Comparison of ENCODE assay signal across 8 cellular contexts in the genomic region with DNA sequence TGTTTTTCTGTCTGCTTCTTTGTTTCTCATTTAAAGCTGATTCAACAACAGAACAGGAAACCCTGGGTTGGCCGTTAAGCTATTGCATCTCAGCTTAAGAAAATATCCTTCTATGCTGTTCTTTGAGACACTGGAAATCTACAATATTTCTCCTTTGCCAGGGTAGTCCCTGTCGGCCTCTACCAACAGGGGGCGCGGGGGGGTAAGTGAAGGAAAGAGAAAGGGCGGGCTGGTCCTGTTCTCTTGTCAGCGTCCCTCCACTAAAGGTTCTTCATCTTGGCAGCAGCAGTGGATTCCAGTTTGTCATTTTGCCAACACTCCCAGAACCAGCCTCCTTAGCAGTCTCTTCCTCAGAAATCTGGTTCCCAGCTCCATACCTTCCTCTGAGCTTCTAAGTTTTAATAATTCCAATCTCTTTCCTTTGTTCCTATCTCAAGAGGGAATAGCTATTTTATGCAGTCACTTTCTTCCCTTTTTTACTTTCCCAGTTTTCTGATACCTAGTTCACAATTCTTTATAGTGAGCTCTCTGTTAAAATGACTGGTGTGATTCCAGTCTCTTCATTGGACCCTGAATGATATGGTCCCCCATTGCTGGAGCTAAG.
A peak's percentile ranks its signal among the peaks of the same experiment; 100 is the strongest.
DNase-seq lines count a peak whose midpoint lies in the region; ATAC-seq, FAIRE-seq and TF ChIP-seq lines count a peak whose summit lies in the region.

No MANE protein-coding gene starts in this region.

- H3K14ac ChIP-seq in IMR-90 (replicated peaks; ENCODE audit: low read depth, low read length) (no peak overlapping the region), H1 (ENCODE audit: insufficient read length) (no peak overlapping the region)

- H3K4me1 ChIP-seq in IMR-90 (ENCODE audit: control insufficient read depth, insufficient read depth, low read length) (peaks cover 4% of the 10 kb centered on the region), H1 (replicated peaks in 1 of 4; ENCODE audit: control insufficient read depth in 3 of 4, insufficient read depth in 4 of 4, low read length in 3 of 4) (no peaks in the 10 kb centered on the region; a peak in 1 of 7 replicates), thyroid gland (peaks cover 0 to 14% of the 10 kb centered on the region in 2 donors)

- H3K4me3 ChIP-seq in IMR-90 (ENCODE audit: insufficient read depth, low read depth, low read length) (no peak overlapping the region), H1 (ENCODE audit: extremely low read depth in 1 of 4, insufficient read depth in 2 of 4, low read depth in 3 of 4, low read length in 4 of 4) (no peak overlapping the region), thyroid gland (replicated peaks in 1 of 3) (no peak overlapping the region)

- H3K9me3 ChIP-seq in IMR-90 (ENCODE audit: control insufficient read depth, insufficient read depth, low read length) (no peaks in the 10 kb centered on the region), H1 (ENCODE audit: insufficient read depth in 2 of 2, low read depth in 1 of 2, low read length in 1 of 2) (no peaks in the 10 kb centered on the region), thyroid gland (no peaks in the 10 kb centered on the region)

- TF ChIP-seq RAD21 in IMR-90 (IDR thresholded peaks at IDR 0.05; ENCODE audit: low read length) (peak; percentile 72), H1 (IDR thresholded peaks at IDR 0.05 in 1 of 2, conservative IDR thresholded peaks at IDR 0.05 in 1 of 2; ENCODE audit: low read depth in 2 of 2, low read length in 2 of 2) (peak; percentile 61 to 72)

- intact Hi-C loops in IMR-90 (cut with micrococcal nuclease) (loop anchor here (2.0 kb wide), 1 partner anchor 151 kb away; no protein-coding TSS in a partner anchor), thyroid gland (cut with DNase I) (no loop called here)

- peak; percentile 73 for ATAC-seq in IMR-90 (ENCODE audit: low read depth)
- ATAC-seq in GM18519 (IDR thresholded peaks at IDR 0.05; ENCODE audit: low FRiP score, unreplicated experiment): no peak

- H3K79me2 ChIP-seq in H1 (ENCODE audit: control insufficient read depth in 1 of 2, insufficient read depth in 2 of 2, low read length in 2 of 2): no peaks in the 10 kb centered on the region

- dilution Hi-C loops in IMR-90 (cut with HindIII; ENCODE audit: low sequenced_read_pairs, unreplicated experiment): no loop called here

- H2AK9ac ChIP-seq in IMR-90 (replicated peaks; ENCODE audit: low read depth, low read length, poor library complexity): no peak overlapping the region

- TF ChIP-seq CTCF in GM10266 (IDR thresholded peaks at IDR 0.05; ENCODE audit: control insufficient read depth, insufficient read depth, low read depth, missing control alignments) (peak; percentile 67), IMR-90 (conservative IDR thresholded peaks at IDR 0.05; ENCODE audit: low read depth, low read length) (peak; percentile 80), H1 (IDR thresholded peaks at IDR 0.05; ENCODE audit: control extremely low read depth in 1 of 3, insufficient read depth in 1 of 3, low read depth in 1 of 3, low read length in 3 of 3) (peak; percentile 62 to 80 (median 75)), thyroid gland (IDR thresholded peaks at IDR 0.05) (peak in 5 of 6 experiments; percentile 15 to 59 (median 54))

- H2BK15ac ChIP-seq in IMR-90 (ENCODE audit: low read depth, low read length) (no peak overlapping the region), H1 (ENCODE audit: low read length) (no peak overlapping the region)

- H3K56ac ChIP-seq in IMR-90 (ENCODE audit: extremely low read depth, insufficient read depth, low read length) (no peak overlapping the region), H1 (replicated peaks; ENCODE audit: insufficient read length, low read depth, low read length) (no peak overlapping the region)

- H3K4me2 ChIP-seq in IMR-90 (ENCODE audit: low read depth, low read length): no peak overlapping the region; the same call in 1 of the 2 replicates
- H3K4me2 ChIP-seq in H1 (ENCODE audit: insufficient read depth in 1 of 2, low read depth in 2 of 2, low read length in 2 of 2): no peak overlapping the region

- CTCF ChIA-PET in IMR-90 (lab: Yijun Ruan, JAX) (interaction anchor here (0.6 to 2.7 kb wide), 9 partner anchors 9 to 151 kb away, joined by 3 to 10 read pairs (median 3); no protein-coding TSS in a partner anchor), H1 (lab: Charles Lee; ENCODE audit: partially characterized antibody) (interaction anchor here (0.6 to 3.7 kb wide), 45 partner anchors 8 to 406 kb away, joined by 3 to 18 read pairs (median 4); no protein-coding TSS in a partner anchor)

- no peak for TF ChIP-seq EP300 in H1 (IDR thresholded peaks at IDR 0.05; ENCODE audit: borderline replicate concordance in 1 of 2, low read depth in 2 of 2, low read length in 2 of 2)

- H3K9me1 ChIP-seq in IMR-90 (ENCODE audit: insufficient read depth, low read length): peaks cover 11% of the 10 kb centered on the region

- in situ Hi-C loops in IMR-90 (cut with MboI; ENCODE audit: low sequenced_read_pairs): no loop called here

- H3K23ac ChIP-seq in IMR-90 (ENCODE audit: low read depth, low read length) (peak overlapping the region; percentile 56; the same call in 1 of the 2 replicates), H1 (ENCODE audit: insufficient read length) (no peak overlapping the region)

- BruUV-seq in IMR-90 (replicated peaks; lab: Mats Ljungman, UMichigan): no TSS peak

- H2BK5ac ChIP-seq in IMR-90 (ENCODE audit: low read depth, low read length, poor library complexity, severe bottlenecking): peak overlapping the region; percentile 9
- H2BK5ac ChIP-seq in H1 (ENCODE audit: low read depth, low read length): no peak overlapping the region

- no peak overlapping the region for H4K91ac ChIP-seq in IMR-90 (ENCODE audit: insufficient read depth, low read depth, low read length)
- no peak overlapping the region for H4K91ac ChIP-seq in H1 (replicated peaks; ENCODE audit: insufficient read length, low read length)

- H3K27ac ChIP-seq in IMR-90 (ENCODE audit: insufficient read depth, low read length): no peak overlapping the region
- no peak overlapping the region for H3K27ac ChIP-seq in H1 (ENCODE audit: low read depth, low read length)
- peak overlapping the region in 1 of 3 donors; percentile 26 for H3K27ac ChIP-seq in thyroid gland

- H2BK20ac ChIP-seq in IMR-90 (ENCODE audit: low read depth, low read length): 0 out of 2 replicates have a peak overlapping the region, but pooled peaks have one; percentile 72
- no peak overlapping the region for H2BK20ac ChIP-seq in H1 (ENCODE audit: low read length)

- H3K9ac ChIP-seq in IMR-90 (ENCODE audit: low read depth, low read length): 0 out of 2 replicates have a peak overlapping the region, but pooled peaks have one; percentile 12
- H3K9ac ChIP-seq in H1 (replicated peaks in 1 of 4; ENCODE audit: extremely low read depth in 1 of 4, low read depth in 3 of 4, low read length in 3 of 4): no peak overlapping the region

- no peak overlapping the region for H2AFZ ChIP-seq in IMR-90 (replicated peaks; ENCODE audit: low read length, poor library complexity)
- H2AFZ ChIP-seq in H1 (ENCODE audit: low read length): 0 out of 2 replicates have a peak overlapping the region, but pooled peaks have one; percentile 55

- no peaks in the 10 kb centered on the region for H3K27me3 ChIP-seq in IMR-90 (ENCODE audit: control insufficient read depth, insufficient read depth, low read length)
- no peaks in the 10 kb centered on the region for H3K27me3 ChIP-seq in H1 (replicated peaks in 1 of 4; ENCODE audit: control insufficient read depth in 3 of 4, extremely low read depth in 1 of 4, insufficient read depth in 3 of 4, low read length in 3 of 4)
- H3K27me3 ChIP-seq in thyroid gland: no peaks in the 10 kb centered on the region

- peak overlapping the region; percentile 51; the same call in 1 of the 2 replicates for H3K4ac ChIP-seq in IMR-90 (ENCODE audit: low read depth, low read length)
- no peak overlapping the region for H3K4ac ChIP-seq in H1 (replicated peaks; ENCODE audit: insufficient read length, low read depth, low read length)

- no peaks in the 10 kb centered on the region for H3K23me2 ChIP-seq in H1 (ENCODE audit: low read depth, low read length)

- H2BK120ac ChIP-seq in IMR-90 (ENCODE audit: low read depth, low read length) (peak overlapping the region; percentile 36; the same call in 1 of the 2 replicates), H1 (replicated peaks; ENCODE audit: low read depth, low read length) (no peak overlapping the region)

- H2AK5ac ChIP-seq in IMR-90 (ENCODE audit: low read depth, low read length): no peak overlapping the region
- H2AK5ac ChIP-seq in H1 (ENCODE audit: low read depth, low read length): no peak overlapping the region

- no CpG with 5 or more reads among the region's 6 CpGs for WGBS in IMR-90 (ENCODE audit: extremely low coverage in 2 of 2, insufficient read length in 1 of 2), 2 experiments
- WGBS in H1 (ENCODE audit: extremely low coverage in 1 of 2, insufficient coverage in 1 of 2, insufficient read length in 1 of 2, insufficient replicate concordance in 2 of 2, low coverage in 1 of 2, low lambda C conversion rate in 2 of 2, missing lambda C conversion rate in 1 of 2), 2 experiments: 21% methylated on average over 6 of the region's 6 CpGs; no CpG with 5 or more reads in 1 of the 2 experiments
- 28 to 29% methylated on average over 6 of the region's 6 CpGs for WGBS in thyroid gland, 2 donors

- no peak overlapping the region for H2BK12ac ChIP-seq in H1 (ENCODE audit: low read depth, low read length)

- TF ChIP-seq POLR2A in IMR-90 (IDR thresholded peaks at IDR 0.05; ENCODE audit: low read depth, low read length) (no peak), H1 (IDR thresholded peaks at IDR 0.05; ENCODE audit: control extremely low read depth in 1 of 2, low read depth in 2 of 2, low read length in 2 of 2) (no peak), thyroid gland (IDR thresholded peaks at IDR 0.05) (no peak)

- H4K5ac ChIP-seq in IMR-90 (ENCODE audit: low read depth, low read length): no peak overlapping the region
- H4K5ac ChIP-seq in H1 (ENCODE audit: insufficient read length, low read depth, low read length): no peak overlapping the region

- POLR2A ChIA-PET in IMR-90 (lab: Charles Lee; ENCODE audit: unreplicated experiment) (interaction anchor here (0.5 kb wide), 1 partner anchor 460 kb away, joined by 7 read pairs; no protein-coding TSS in a partner anchor), H1 (lab: Charles Lee; ENCODE audit: partially characterized antibody) (no interaction called here)

- H3K18ac ChIP-seq in IMR-90 (ENCODE audit: low read depth, low read length): no peak overlapping the region
- H3K18ac ChIP-seq in H1 (ENCODE audit: extremely low read depth, low read length): no peak overlapping the region

- no peak for FAIRE-seq in H1 (lab: Jason Lieb, UNC)

- H4K8ac ChIP-seq in IMR-90 (ENCODE audit: low read depth in 2 of 2, low read length in 2 of 2): peak overlapping the region in 1 of 2 experiments; percentile 6; a peak in 1 of 4 replicates
- H4K8ac ChIP-seq in H1 (ENCODE audit: extremely low read depth, insufficient read depth, low read length): no peak overlapping the region

- H3K79me1 ChIP-seq in IMR-90 (ENCODE audit: low read depth in 1 of 2, low read length in 2 of 2) (peaks cover 15 to 29% of the 10 kb centered on the region in 2 experiments; a peak in 3 of 4 replicates), H1 (ENCODE audit: low read depth, low read length) (no peaks in the 10 kb centered on the region)

- no peaks in the 10 kb centered on the region; the same call in 1 of the 2 replicates for H3K36me3 ChIP-seq in IMR-90 (ENCODE audit: control insufficient read depth, insufficient read depth, low read length)
- H3K36me3 ChIP-seq in H1 (ENCODE audit: control insufficient read depth in 2 of 4, insufficient read depth in 4 of 4, low read length in 3 of 4): no peaks in the 10 kb centered on the region
- no peaks in the 10 kb centered on the region for H3K36me3 ChIP-seq in thyroid gland

- DNase-seq in GM10266 (ENCODE audit: extremely low spot score) (peak; percentile 42), IMR-90 (peak; percentile 70), H1 (ENCODE audit: low read depth in 1 of 2, low spot score in 2 of 2) (peak in 1 of 2 experiments; percentile 92), myocyte (ENCODE audit: low read depth) (peak; percentile 68), thyroid gland (peak; percentile 75 to 83), NCI-H1417 (lab: John Stamatoyannopoulos, UW) (no peak)
- peak; percentile 72 for DNase-seq in activated CD4-positive, alpha-beta T cell treated with anti-CD3 and anti-CD28 coated beads for 48 hours

- H4K20me1 ChIP-seq in IMR-90 (ENCODE audit: insufficient read depth, low read length) (no peaks in the 10 kb centered on the region), H1 (replicated peaks in 1 of 2; ENCODE audit: control insufficient read depth in 1 of 2, insufficient read depth in 2 of 2, low read length in 2 of 2) (no peaks in the 10 kb centered on the region)

Comparison
In these comparisons a context has a peak if more than half of its experiments do, and no peak if none do; other contexts are left out.
1. DNase-seq: peak in GM10266 (single experiment), IMR-90 (single experiment), activated CD4-positive, alpha-beta T cell treated with anti-CD3 and anti-CD28 coated beads for 48 hours (single experiment), myocyte (single experiment) and thyroid gland (2 of 2); none in NCI-H1417 (0 of 3).
2. Peak in every context shown above with its lines, with median percentiles within 50 percentile points of each other: CTCF ChIP-seq.